Comparison of ENCODE assay signal across 9 cellular contexts in genomic region chrX:133444952-133445831, GRCh38. TPM values are rescaled to one million over a fixed set of nuclear protein-coding genes. Genes with fewer than 3 reads are reported as not detected.
DNase-seq lines count a peak whose midpoint lies in the region; TF ChIP-seq lines count a peak whose summit lies in the region.
"Had no signal": no experiment of that assay in that cellular context is flagged by ENCODE, and none has a peak within 500 bp of the region (broad histone marks: within the 10 kb centered on the region; RNA-seq: fewer than 3 reads in every experiment).

No MANE protein-coding gene starts in this region.

- no peaks in the 10 kb centered on the region for H3K79me1 ChIP-seq in neuronal stem cell (ENCODE audit: low read depth, low read length)

- no peak overlapping the region for H2BK12ac ChIP-seq in neuronal stem cell (ENCODE audit: low read length)

- H3K9ac ChIP-seq in neuronal stem cell (ENCODE audit: low read depth, low read length, poor library complexity) = no peak overlapping the region

- H4K91ac ChIP-seq in neuronal stem cell (ENCODE audit: low read depth, low read length, poor library complexity) = no peak overlapping the region

- no CpG with 5 or more reads among the region's 16 CpGs for WGBS in neuronal stem cell (ENCODE audit: extremely low coverage in 2 of 2, insufficient read length in 2 of 2, insufficient replicate concordance in 1 of 2), 2 donors

- DNase-seq in DMS53 (lab: John Stamatoyannopoulos, UW) (peak; percentile 71), NCI-H2171 treated with DMSO at 0.1 percent for 48 hours (lab: John Stamatoyannopoulos, UW) (peak; percentile 77), dorsolateral prefrontal cortex (no peak), neuronal stem cell (ENCODE audit: low spot score) (no peak), amniotic stem cell (lab: John Stamatoyannopoulos, UW) (no peak), DMS79 (lab: John Stamatoyannopoulos, UW) (no peak)
- DNase-seq in activated CD4-positive, alpha-beta T cell treated with anti-CD3 and anti-CD28 coated beads, Interleukin-2, amount 50 U/mL, for 4 hours = no peak
- no peak for DNase-seq in effector CD4-positive, alpha-beta T cell

- peak overlapping the region; percentile 83 for H2AFZ ChIP-seq in neuronal stem cell (ENCODE audit: low read length)

- H2BK5ac ChIP-seq in neuronal stem cell (ENCODE audit: low read length) = no peak overlapping the region

- no peak overlapping the region for H2BK120ac ChIP-seq in neuronal stem cell (ENCODE audit: low read depth, low read length)

- peaks cover 10 to 13% of the 10 kb centered on the region in 2 donors for H3K4me1 ChIP-seq in neuronal stem cell (ENCODE audit: control insufficient read depth in 2 of 2, insufficient read depth in 1 of 2, low read depth in 1 of 2, low read length in 2 of 2)

- no peak overlapping the region for H2AK5ac ChIP-seq in neuronal stem cell (ENCODE audit: low read depth, low read length)

- H3K4me3 ChIP-seq in dorsolateral prefrontal cortex = peak overlapping the region in 41 of 59 donors; percentile 9 to 52 (median 32)
- peak overlapping the region in 1 of 2 donors; percentile 42 for H3K4me3 ChIP-seq in neuronal stem cell (ENCODE audit: low read length in 2 of 2)

- peaks cover 0 to 66% (median 22%) of the 10 kb centered on the region in 45 donors for H3K27me3 ChIP-seq in dorsolateral prefrontal cortex
- H3K27me3 ChIP-seq in neuronal stem cell (ENCODE audit: control insufficient read depth in 3 of 3, insufficient read depth in 3 of 3, low read depth in 1 of 3, low read length in 3 of 3) = peaks cover 0 to 6% (median 0%) of the 10 kb centered on the region in 3 experiments

- H3K27ac ChIP-seq in dorsolateral prefrontal cortex = no peak overlapping the region
- H3K27ac ChIP-seq in neuronal stem cell (replicated peaks; ENCODE audit: low read length) = no peak overlapping the region

- no peaks in the 10 kb centered on the region for H3K9me3 ChIP-seq in neuronal stem cell (replicated peaks in 1 of 2; ENCODE audit: control insufficient read depth in 2 of 2, insufficient read depth in 1 of 2, low read depth in 1 of 2, low read length in 2 of 2)

- no peak overlapping the region for H3K14ac ChIP-seq in neuronal stem cell (ENCODE audit: low read length)

- no peak overlapping the region for H3K4me2 ChIP-seq in neuronal stem cell (ENCODE audit: insufficient read depth, low read length, poor library complexity, severe bottlenecking)

- intact Hi-C loops in dorsolateral prefrontal cortex (cut with DNase I) = no loop called here

- no peak overlapping the region for H3K23ac ChIP-seq in neuronal stem cell (ENCODE audit: low read depth, low read length, poor library complexity)

- no peak overlapping the region for H4K8ac ChIP-seq in neuronal stem cell (ENCODE audit: low read depth, low read length)

- no peak overlapping the region for H3K4ac ChIP-seq in neuronal stem cell (ENCODE audit: low read length)

- H3K36me3 ChIP-seq in neuronal stem cell (replicated peaks in 1 of 2; ENCODE audit: control insufficient read depth in 2 of 2, insufficient read depth in 2 of 2, low read length in 2 of 2) = no peaks in the 10 kb centered on the region

- no peak overlapping the region for H2BK15ac ChIP-seq in neuronal stem cell (ENCODE audit: low read length)

- no peak overlapping the region for H3K18ac ChIP-seq in neuronal stem cell (ENCODE audit: low read length)

- TF ChIP-seq CTCF in dorsolateral prefrontal cortex (IDR thresholded peaks at IDR 0.05 in 54 of 56, conservative IDR thresholded peaks at IDR 0.05 in 2 of 56; ENCODE audit: low read depth in 1 of 56, partially characterized antibody in 56 of 56) = no peak

RNA-seq across cellular contexts. Expression of gene GPC4, which starts 29.9 kb away (rescaled TPM):
- 10 to 100 TPM in 19 of 120 experiments, 1 to 10 TPM in 101; 3.4 to 20.2 (median 7.9) TPM for total RNA-seq in dorsolateral prefrontal cortex
- polyA plus RNA-seq in neuronal stem cell (2013, experiment 1 of 2) = 6.8 TPM
- 7.3 TPM for polyA plus RNA-seq in neuronal stem cell (2013, experiment 2 of 2)
- total RNA-seq: RPMI7951 had no signal

Comparison
In these comparisons a context has a peak if more than half of its experiments do, and no peak if none do; other contexts are left out.
1. DNase-seq: peak in DMS53 (single experiment) and NCI-H2171 treated with DMSO at 0.1 percent for 48 hours (single experiment); none in dorsolateral prefrontal cortex (0 of 10), neuronal stem cell (single experiment), amniotic stem cell (single experiment), activated CD4-positive, alpha-beta T cell treated with anti-CD3 and anti-CD28 coated beads, Interleukin-2, amount 50 U/mL, for 4 hours (0 of 2), effector CD4-positive, alpha-beta T cell (single experiment) and DMS79 (single experiment).